In the genomic region with DNA sequence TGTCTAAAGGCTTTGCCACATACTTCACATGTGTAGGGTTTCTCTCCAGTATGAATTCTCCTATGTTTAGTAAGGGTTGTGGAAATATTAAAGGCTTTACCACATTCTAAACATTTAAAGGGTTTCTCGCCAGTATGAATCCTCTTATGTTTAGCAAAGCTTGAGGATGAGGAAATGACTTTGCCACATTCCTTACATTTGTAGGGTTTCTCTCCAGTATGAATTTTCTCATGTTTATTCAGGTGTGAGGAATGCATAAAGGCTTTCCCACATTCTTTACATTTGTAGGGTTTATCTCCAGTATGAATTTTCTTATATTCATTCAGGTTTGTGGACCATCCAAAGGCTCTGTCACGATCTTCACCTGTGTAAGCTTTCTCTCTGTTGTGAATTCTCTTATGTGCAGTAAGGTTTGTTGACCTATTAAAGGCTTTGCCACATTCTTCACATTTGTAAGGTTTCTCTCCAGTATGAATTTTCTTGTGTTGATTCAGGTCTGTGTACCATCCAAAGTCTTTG, we compare ENCODE assay signal across 1 cellular context.
A peak's percentile ranks its signal among the peaks of the same experiment; 100 is the strongest.
TF ChIP-seq lines count a peak whose summit lies in the region.

No MANE protein-coding gene starts in this region.

TF ChIP-seq in H1, 55 proteins besides CTCF, POLR2A, EP300 and RAD21:
- TF ChIP-seq ZNF274 (IDR thresholded peaks at IDR 0.05; ENCODE audit: borderline replicate concordance, extremely low read depth, low read length): peak; percentile 81
